ENCODE assay signal across 1 cellular context in the genomic region with DNA sequence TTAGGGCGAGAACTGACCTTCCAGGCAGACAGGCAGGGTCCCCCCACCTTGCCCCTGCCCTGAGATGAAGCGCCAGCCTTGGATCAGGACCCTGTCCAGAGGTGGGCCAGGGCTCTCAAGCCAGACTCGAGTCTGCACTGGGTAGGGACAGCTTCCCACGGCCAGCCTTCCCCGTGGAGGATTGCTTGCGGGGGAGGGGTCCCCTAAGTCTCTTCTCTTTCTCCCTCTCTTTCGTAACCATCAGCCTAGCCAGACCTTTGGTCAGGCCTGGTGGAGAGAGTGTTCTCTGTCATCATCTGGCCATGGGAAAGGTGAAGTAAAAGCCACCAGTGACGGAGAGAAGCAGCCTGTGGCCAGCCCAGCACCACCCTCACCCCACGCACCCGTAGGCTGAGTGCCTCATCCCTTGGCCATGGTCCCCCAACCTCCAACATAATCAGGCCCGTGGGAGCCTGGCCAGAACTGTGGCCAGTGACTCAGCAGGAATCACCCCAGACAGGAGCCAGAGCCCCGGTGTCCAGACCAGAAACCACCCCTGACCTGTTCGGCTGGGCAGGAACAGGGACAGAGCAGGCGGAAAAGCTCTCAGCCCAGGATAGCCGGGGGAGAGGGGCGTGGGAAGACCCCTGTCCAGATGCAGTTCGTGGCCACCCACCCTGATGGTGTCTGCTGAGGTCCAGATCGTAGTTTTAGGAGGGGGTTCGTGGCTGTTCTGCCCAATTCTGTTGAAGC.
TF ChIP-seq lines count a peak whose summit lies in the region.

No MANE protein-coding gene starts in this region.

TF ChIP-seq in HepG2, 621 proteins besides CTCF, POLR2A, EP300 and RAD21 (continued from another document and continues in another):
- peak; percentile 81 for TF ChIP-seq MTA1 (CRISPR knock-in tag; IDR thresholded peaks at IDR 0.05; ENCODE audit: borderline replicate concordance)
- TF ChIP-seq, protein P1, sequence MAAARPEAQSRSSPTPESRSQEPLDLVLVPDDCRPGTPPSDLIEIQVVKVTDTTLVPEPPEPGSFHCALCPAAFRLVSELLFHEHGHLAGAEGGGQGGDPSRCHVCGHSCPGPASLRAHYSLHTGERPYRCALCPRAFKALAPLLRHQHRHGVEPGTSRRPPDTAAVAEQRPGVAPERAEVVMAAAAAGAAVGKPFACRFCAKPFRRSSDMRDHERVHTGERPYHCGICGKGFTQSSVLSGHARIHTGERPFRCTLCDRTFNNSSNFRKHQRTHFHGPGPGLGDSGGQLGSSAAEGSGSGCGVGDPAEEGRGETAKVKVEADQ (CRISPR knock-in tag; IDR thresholded peaks at IDR 0.05; ENCODE audit: borderline replicate concordance) = peak; percentile 25; the same call in 1 of the 2 replicates
- TF ChIP-seq IRF2 (CRISPR knock-in tag; IDR thresholded peaks at IDR 0.05) = peak; percentile 20
- 0 out of 2 replicates have a peak, but pooled peaks have one; percentile 51 for TF ChIP-seq SSRP1 (CRISPR knock-in tag; IDR thresholded peaks at IDR 0.05)
- peak; percentile 61 for TF ChIP-seq RARA (CRISPR knock-in tag; IDR thresholded peaks at IDR 0.05)
- TF ChIP-seq SOX6 (IDR thresholded peaks at IDR 0.05) = no peak
- TF ChIP-seq SOX6 (CRISPR knock-in tag; IDR thresholded peaks at IDR 0.05) = peak; percentile 74
- TF ChIP-seq, protein P2, sequence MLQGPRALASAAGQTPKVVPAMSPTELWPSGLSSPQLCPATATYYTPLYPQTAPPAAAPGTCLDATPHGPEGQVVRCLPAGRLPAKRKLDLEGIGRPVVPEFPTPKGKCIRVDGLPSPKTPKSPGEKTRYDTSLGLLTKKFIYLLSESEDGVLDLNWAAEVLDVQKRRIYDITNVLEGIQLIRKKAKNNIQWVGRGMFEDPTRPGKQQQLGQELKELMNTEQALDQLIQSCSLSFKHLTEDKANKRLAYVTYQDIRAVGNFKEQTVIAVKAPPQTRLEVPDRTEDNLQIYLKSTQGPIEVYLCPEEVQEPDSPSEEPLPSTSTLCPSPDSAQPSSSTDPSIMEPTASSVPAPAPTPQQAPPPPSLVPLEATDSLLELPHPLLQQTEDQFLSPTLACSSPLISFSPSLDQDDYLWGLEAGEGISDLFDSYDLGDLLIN (CRISPR knock-in tag; IDR thresholded peaks at IDR 0.05; ENCODE audit: borderline replicate concordance) = 0 out of 2 replicates have a peak, but pooled peaks have one; percentile 8
- TF ChIP-seq SAP130 (CRISPR knock-in tag; IDR thresholded peaks at IDR 0.05; ENCODE audit: low read depth) = peak; percentile 78
- TF ChIP-seq CHD2 (IDR thresholded peaks at IDR 0.05; ENCODE audit: low read depth, low read length) = peak; percentile 17; the same call in 1 of the 2 replicates
- 0 out of 2 replicates have a peak, but pooled peaks have one; percentile 51 for TF ChIP-seq PITX1 (CRISPR knock-in tag; IDR thresholded peaks at IDR 0.05)
- TF ChIP-seq ZNF713 (CRISPR knock-in tag; IDR thresholded peaks at IDR 0.05) = no peak
- peak; percentile 78; the same call in 1 of the 2 replicates for TF ChIP-seq ZNF775 (CRISPR knock-in tag; IDR thresholded peaks at IDR 0.05; ENCODE audit: borderline replicate concordance)
- no peak for TF ChIP-seq ZFP36L1 (CRISPR knock-in tag; IDR thresholded peaks at IDR 0.05)
- 0 out of 2 replicates have a peak, but pooled peaks have one; percentile 52 for TF ChIP-seq KDM4B (CRISPR knock-in tag; IDR thresholded peaks at IDR 0.05)
- TF ChIP-seq ZNF570 (CRISPR knock-in tag; IDR thresholded peaks at IDR 0.05; ENCODE audit: borderline replicate concordance) = no peak
- TF ChIP-seq HNRNPL (IDR thresholded peaks at IDR 0.05; ENCODE audit: low read depth, low read length) = peak; percentile 68; the same call in 1 of the 2 replicates
- TF ChIP-seq, protein P3, sequence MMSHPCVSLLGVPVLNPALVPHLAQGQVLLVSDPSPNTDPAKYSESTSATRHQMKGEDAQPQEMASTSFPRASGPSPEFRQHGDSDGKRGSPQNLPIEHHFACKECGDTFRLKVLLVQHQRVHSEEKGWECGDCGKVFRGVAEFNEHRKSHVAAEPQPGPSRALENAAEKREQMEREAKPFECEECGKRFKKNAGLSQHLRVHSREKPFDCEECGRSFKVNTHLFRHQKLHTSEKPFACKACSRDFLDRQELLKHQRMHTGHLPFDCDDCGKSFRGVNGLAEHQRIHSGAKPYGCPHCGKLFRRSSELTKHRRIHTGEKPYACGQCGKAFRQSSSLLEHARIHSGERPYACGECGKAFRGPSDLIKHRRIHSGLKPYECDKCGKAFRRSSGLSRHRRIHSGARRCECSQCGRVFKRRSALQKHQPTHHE (CRISPR knock-in tag; IDR thresholded peaks at IDR 0.05; ENCODE audit: borderline replicate concordance) = no peak
- TF ChIP-seq DPF2 (CRISPR knock-in tag; IDR thresholded peaks at IDR 0.05; ENCODE audit: borderline replicate concordance, low read depth) = peak; percentile 81
- TF ChIP-seq ZFP41 (CRISPR knock-in tag; IDR thresholded peaks at IDR 0.05; ENCODE audit: borderline replicate concordance) = peak; percentile 22; the same call in 1 of the 2 replicates
- TF ChIP-seq, protein P4, sequence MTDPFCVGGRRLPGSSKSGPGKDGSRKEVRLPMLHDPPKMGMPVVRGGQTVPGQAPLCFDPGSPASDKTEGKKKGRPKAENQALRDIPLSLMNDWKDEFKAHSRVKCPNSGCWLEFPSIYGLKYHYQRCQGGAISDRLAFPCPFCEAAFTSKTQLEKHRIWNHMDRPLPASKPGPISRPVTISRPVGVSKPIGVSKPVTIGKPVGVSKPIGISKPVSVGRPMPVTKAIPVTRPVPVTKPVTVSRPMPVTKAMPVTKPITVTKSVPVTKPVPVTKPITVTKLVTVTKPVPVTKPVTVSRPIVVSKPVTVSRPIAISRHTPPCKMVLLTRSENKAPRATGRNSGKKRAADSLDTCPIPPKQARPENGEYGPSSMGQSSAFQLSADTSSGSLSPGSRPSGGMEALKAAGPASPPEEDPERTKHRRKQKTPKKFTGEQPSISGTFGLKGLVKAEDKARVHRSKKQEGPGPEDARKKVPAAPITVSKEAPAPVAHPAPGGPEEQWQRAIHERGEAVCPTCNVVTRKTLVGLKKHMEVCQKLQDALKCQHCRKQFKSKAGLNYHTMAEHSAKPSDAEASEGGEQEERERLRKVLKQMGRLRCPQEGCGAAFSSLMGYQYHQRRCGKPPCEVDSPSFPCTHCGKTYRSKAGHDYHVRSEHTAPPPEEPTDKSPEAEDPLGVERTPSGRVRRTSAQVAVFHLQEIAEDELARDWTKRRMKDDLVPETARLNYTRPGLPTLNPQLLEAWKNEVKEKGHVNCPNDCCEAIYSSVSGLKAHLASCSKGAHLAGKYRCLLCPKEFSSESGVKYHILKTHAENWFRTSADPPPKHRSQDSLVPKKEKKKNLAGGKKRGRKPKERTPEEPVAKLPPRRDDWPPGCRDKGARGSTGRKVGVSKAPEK (CRISPR knock-in tag; IDR thresholded peaks at IDR 0.05; ENCODE audit: borderline replicate concordance) = peak; percentile 97; the same call in 1 of the 2 replicates
- peak; percentile 94 for TF ChIP-seq ZFY (CRISPR knock-in tag; IDR thresholded peaks at IDR 0.05)
- peak; percentile 49 for TF ChIP-seq IKZF4 (CRISPR knock-in tag; IDR thresholded peaks at IDR 0.05; ENCODE audit: borderline replicate concordance, low read depth, not compliant biosample characterization)
- TF ChIP-seq, protein P5, sequence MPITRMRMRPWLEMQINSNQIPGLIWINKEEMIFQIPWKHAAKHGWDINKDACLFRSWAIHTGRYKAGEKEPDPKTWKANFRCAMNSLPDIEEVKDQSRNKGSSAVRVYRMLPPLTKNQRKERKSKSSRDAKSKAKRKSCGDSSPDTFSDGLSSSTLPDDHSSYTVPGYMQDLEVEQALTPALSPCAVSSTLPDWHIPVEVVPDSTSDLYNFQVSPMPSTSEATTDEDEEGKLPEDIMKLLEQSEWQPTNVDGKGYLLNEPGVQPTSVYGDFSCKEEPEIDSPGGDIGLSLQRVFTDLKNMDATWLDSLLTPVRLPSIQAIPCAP (CRISPR knock-in tag; IDR thresholded peaks at IDR 0.05; ENCODE audit: low read depth) = 0 out of 2 replicates have a peak, but pooled peaks have one; percentile 58
- no peak; the same call in 1 of the 2 replicates for TF ChIP-seq SIX4 (CRISPR knock-in tag; IDR thresholded peaks at IDR 0.05)
- peak; percentile 14 for TF ChIP-seq HNRNPLL (IDR thresholded peaks at IDR 0.05; ENCODE audit: low read depth, low read length, poor library complexity, severe bottlenecking)
- peak; percentile 98 for TF ChIP-seq NFE2 (CRISPR knock-in tag; IDR thresholded peaks at IDR 0.05)
- TF ChIP-seq ZNF124 (CRISPR knock-in tag; IDR thresholded peaks at IDR 0.05) = peak; percentile 86; the same call in 1 of the 2 replicates
- TF ChIP-seq TARDBP (CRISPR knock-in tag; IDR thresholded peaks at IDR 0.05) = peak; percentile 43; the same call in 1 of the 2 replicates
- TF ChIP-seq SMAD1 (CRISPR knock-in tag; IDR thresholded peaks at IDR 0.05; ENCODE audit: borderline replicate concordance, low read depth) = peak; percentile 39; the same call in 1 of the 2 replicates
- TF ChIP-seq EED (CRISPR knock-in tag; IDR thresholded peaks at IDR 0.05) = no peak
- peak; percentile 88 for TF ChIP-seq ZNF543 (CRISPR knock-in tag; IDR thresholded peaks at IDR 0.05)
- TF ChIP-seq, protein P6, sequence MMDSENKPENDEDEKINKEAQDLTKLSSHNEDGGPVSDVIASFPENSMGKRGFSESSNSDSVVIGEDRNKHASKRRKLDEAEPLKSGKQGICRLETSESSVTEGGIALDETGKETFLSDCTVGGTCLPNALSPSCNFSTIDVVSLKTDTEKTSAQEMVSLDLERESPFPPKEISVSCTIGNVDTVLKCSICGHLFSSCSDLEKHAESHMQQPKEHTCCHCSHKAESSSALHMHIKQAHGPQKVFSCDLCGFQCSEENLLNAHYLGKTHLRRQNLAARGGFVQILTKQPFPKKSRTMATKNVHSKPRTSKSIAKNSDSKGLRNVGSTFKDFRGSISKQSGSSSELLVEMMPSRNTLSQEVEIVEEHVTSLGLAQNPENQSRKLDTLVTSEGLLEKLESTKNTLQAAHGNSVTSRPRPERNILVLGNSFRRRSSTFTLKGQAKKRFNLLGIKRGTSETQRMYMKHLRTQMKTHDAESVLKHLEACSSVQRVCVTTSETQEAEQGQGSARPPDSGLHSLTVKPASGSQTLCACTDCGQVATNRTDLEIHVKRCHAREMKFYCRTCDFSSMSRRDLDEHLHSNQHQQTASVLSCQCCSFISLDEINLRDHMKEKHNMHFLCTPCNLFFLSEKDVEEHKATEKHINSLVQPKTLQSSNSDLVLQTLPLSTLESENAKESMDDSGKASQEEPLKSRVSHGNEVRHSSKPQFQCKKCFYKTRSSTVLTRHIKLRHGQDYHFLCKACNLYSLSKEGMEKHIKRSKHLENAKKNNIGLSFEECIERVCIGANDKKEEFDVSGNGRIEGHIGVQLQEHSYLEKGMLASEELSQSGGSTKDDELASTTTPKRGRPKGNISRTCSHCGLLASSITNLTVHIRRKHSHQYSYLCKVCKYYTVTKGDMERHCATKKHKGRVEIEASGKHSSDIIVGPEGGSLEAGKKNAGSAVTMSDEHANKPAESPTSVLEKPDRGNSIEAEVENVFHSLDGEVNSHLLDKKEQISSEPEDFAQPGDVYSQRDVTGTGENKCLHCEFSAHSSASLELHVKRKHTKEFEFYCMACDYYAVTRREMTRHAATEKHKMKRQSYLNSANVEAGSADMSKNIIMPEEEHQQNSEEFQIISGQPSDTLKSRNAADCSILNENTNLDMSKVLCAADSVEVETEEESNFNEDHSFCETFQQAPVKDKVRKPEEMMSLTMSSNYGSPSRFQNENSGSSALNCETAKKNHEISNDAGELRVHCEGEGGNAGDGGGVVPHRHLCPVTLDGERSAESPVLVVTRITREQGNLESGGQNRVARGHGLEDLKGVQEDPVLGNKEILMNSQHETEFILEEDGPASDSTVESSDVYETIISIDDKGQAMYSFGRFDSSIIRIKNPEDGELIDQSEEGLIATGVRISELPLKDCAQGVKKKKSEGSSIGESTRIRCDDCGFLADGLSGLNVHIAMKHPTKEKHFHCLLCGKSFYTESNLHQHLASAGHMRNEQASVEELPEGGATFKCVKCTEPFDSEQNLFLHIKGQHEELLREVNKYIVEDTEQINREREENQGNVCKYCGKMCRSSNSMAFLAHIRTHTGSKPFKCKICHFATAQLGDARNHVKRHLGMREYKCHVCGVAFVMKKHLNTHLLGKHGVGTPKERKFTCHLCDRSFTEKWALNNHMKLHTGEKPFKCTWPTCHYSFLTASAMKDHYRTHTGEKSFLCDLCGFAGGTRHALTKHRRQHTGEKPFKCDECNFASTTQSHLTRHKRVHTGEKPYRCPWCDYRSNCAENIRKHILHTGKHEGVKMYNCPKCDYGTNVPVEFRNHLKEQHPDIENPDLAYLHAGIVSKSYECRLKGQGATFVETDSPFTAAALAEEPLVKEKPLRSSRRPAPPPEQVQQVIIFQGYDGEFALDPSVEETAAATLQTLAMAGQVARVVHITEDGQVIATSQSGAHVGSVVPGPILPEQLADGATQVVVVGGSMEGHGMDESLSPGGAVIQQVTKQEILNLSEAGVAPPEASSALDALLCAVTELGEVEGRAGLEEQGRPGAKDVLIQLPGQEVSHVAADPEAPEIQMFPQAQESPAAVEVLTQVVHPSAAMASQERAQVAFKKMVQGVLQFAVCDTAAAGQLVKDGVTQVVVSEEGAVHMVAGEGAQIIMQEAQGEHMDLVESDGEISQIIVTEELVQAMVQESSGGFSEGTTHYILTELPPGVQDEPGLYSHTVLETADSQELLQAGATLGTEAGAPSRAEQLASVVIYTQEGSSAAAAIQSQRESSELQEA (CRISPR knock-in tag; IDR thresholded peaks at IDR 0.05; ENCODE audit: not compliant biosample characterization) = peak; percentile 14
- peak; percentile 83; the same call in 1 of the 2 replicates for TF ChIP-seq ZNF644 (CRISPR knock-in tag; IDR thresholded peaks at IDR 0.05; ENCODE audit: low read depth)
- TF ChIP-seq HNF4A (CRISPR knock-in tag; IDR thresholded peaks at IDR 0.05) = peak; percentile 91
- TF ChIP-seq, protein P7, sequence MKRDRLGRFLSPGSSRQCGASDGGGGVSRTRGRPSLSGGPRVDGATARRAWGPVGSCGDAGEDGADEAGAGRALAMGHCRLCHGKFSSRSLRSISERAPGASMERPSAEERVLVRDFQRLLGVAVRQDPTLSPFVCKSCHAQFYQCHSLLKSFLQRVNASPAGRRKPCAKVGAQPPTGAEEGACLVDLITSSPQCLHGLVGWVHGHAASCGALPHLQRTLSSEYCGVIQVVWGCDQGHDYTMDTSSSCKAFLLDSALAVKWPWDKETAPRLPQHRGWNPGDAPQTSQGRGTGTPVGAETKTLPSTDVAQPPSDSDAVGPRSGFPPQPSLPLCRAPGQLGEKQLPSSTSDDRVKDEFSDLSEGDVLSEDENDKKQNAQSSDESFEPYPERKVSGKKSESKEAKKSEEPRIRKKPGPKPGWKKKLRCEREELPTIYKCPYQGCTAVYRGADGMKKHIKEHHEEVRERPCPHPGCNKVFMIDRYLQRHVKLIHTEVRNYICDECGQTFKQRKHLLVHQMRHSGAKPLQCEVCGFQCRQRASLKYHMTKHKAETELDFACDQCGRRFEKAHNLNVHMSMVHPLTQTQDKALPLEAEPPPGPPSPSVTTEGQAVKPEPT (CRISPR knock-in tag; IDR thresholded peaks at IDR 0.05; ENCODE audit: low read depth) = peak; percentile 71; the same call in 1 of the 2 replicates
- TF ChIP-seq ZNF256 (CRISPR knock-in tag; conservative IDR thresholded peaks at IDR 0.05) = no peak
- peak; percentile 50 for TF ChIP-seq PTBP1 (IDR thresholded peaks at IDR 0.05; ENCODE audit: low read depth, low read length, poor library complexity, severe bottlenecking)
- TF ChIP-seq MED1 (CRISPR knock-in tag; IDR thresholded peaks at IDR 0.05) = peak; percentile 58
- TF ChIP-seq CBFB (CRISPR knock-in tag; IDR thresholded peaks at IDR 0.05) = no peak
- no peak for TF ChIP-seq ZNF83 (CRISPR knock-in tag; IDR thresholded peaks at IDR 0.05; ENCODE audit: borderline replicate concordance)
- TF ChIP-seq ZNF891 (CRISPR knock-in tag; IDR thresholded peaks at IDR 0.05) = peak; percentile 68; the same call in 1 of the 2 replicates
